ENCODE assay signal across 1 cellular context in genomic region chr5:43190755-43191603, GRCh38.
TF ChIP-seq lines count a peak whose summit lies in the region.

No MANE protein-coding gene starts in this region.

TF ChIP-seq in H1, 55 proteins besides CTCF, POLR2A, EP300 and RAD21:
- TF ChIP-seq KDM5A (IDR thresholded peaks at IDR 0.05; ENCODE audit: low read length) (no peak), HDAC2 (IDR thresholded peaks at IDR 0.05; ENCODE audit: borderline replicate concordance in 1 of 2, low read depth in 2 of 2, low read length in 2 of 2) (no peak)
